Comparison of ENCODE assay signal across 1 cellular context in the genomic region with DNA sequence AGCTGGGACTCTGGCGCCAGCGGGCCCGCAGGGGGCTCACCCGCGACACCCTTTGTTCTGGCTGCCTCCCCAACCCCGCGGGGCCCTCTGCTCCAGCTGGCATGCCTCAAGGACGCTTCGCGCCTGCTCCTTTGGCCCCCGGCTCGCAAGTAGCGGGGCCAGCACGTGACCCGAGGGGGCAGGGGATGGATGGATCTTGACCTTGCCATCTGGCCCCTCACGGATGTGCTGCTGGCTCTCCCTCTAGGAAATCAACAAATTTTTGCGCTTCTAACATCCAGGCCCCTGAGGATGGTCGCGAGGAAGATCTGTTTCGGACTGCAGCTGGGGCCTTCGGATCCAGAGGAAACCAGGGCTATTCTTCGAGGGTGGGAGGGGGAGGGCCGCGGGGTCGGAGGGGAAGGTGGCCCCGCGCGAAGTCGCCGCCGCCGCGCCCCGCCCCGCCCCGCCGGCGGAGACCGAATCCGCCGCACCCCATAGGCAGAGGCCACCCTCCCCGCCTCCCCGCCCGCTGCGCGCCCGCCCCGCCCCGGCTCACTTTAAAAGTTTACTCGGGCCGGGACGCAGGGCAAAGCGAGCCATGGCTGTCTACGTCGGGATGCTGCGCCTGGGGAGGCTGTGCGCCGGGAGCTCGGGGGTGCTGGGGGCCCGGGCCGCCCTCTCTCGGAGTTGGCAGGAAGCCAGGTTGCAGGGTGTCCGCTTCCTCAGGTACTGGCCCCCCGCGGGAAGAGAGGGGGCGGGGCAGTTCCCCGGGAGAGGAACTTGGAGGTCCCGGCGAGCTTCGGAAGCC.
A peak's percentile ranks its signal among the peaks of the same experiment; 100 is the strongest.
TF ChIP-seq lines count a peak whose summit lies in the region.

A gene with protein sequence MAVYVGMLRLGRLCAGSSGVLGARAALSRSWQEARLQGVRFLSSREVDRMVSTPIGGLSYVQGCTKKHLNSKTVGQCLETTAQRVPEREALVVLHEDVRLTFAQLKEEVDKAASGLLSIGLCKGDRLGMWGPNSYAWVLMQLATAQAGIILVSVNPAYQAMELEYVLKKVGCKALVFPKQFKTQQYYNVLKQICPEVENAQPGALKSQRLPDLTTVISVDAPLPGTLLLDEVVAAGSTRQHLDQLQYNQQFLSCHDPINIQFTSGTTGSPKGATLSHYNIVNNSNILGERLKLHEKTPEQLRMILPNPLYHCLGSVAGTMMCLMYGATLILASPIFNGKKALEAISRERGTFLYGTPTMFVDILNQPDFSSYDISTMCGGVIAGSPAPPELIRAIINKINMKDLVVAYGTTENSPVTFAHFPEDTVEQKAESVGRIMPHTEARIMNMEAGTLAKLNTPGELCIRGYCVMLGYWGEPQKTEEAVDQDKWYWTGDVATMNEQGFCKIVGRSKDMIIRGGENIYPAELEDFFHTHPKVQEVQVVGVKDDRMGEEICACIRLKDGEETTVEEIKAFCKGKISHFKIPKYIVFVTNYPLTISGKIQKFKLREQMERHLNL (plus strand): TSS at position 537 of the 790 bp plus-strand sequence. CDS start 44 bp downstream, at position 581.

TF ChIP-seq in A549, 52 proteins besides CTCF, POLR2A, EP300 and RAD21 (continued from another document):
- TF ChIP-seq, protein P1, sequence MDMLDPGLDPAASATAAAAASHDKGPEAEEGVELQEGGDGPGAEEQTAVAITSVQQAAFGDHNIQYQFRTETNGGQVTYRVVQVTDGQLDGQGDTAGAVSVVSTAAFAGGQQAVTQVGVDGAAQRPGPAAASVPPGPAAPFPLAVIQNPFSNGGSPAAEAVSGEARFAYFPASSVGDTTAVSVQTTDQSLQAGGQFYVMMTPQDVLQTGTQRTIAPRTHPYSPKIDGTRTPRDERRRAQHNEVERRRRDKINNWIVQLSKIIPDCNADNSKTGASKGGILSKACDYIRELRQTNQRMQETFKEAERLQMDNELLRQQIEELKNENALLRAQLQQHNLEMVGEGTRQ (IDR thresholded peaks at IDR 0.05), result peak; percentile 52; the same call in 1 of the 2 replicates
TF ChIP-seq in A549: peak in this region for 4.
